In the genomic region with DNA sequence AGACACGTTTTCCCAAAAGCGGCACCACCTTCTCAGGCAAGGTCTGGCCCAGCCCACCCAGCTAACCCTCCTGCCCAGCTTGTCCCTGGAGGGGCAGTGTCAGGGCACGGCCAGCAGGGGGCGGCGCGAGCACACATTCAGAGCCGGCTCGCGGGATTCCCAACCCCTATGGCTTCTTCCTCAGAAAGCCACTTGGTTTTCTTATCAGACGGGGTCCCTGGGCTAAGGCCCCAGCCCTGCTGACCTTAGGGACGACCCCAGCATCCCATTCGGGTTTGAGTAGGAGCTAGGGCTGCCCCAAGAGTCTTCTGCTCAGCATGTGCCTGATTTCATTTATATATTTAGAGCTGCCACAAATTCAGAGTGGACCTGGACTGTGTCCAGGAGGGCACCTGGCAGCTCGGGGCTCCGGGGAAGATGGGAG, we compare ENCODE assay signal across 8 cellular contexts. TPM values are rescaled to one million over a fixed set of nuclear protein-coding genes. Genes with fewer than 3 reads are reported as not detected.
DNase-seq lines count a peak whose midpoint lies in the region; ATAC-seq and TF ChIP-seq lines count a peak whose summit lies in the region.

No MANE protein-coding gene starts in this region.

- no peaks in the 10 kb centered on the region for H3K27me3 Mint-ChIP-seq in activated T-helper 17 cell treated with anti-CD3 and anti-CD28 coated beads, Interleukin-2, amount 50 U/mL, for 72 hours

- TF ChIP-seq CTCF in RWPE2 (IDR thresholded peaks at IDR 0.05; ENCODE audit: poor library complexity, severe bottlenecking) (peak; percentile 100), neutrophil (IDR thresholded peaks at IDR 0.05) (peak; percentile 99)

- H3K27me3 ChIP-seq in RWPE2 (ENCODE audit: insufficient read depth, poor library complexity, severe bottlenecking) (no peaks in the 10 kb centered on the region), neutrophil (no peaks in the 10 kb centered on the region), stomach smooth muscle (ENCODE audit: control insufficient read depth in 1 of 2, insufficient read depth in 2 of 2, low read length in 2 of 2) (no peaks in the 10 kb centered on the region)

- no peak overlapping the region for H3K4me3 ChIP-seq in RWPE2 (ENCODE audit: severe bottlenecking)
- no peak overlapping the region for H3K4me3 ChIP-seq in neutrophil (ENCODE audit: low read depth in 1 of 2, low read length in 1 of 2)
- peak overlapping the region; percentile 50 to 70 for H3K4me3 ChIP-seq in stomach smooth muscle (ENCODE audit: low read length in 2 of 2)

- H3K27ac Mint-ChIP-seq in activated T-helper 17 cell treated with anti-CD3 and anti-CD28 coated beads, Interleukin-2, amount 50 U/mL, for 72 hours: peak overlapping the region; percentile 65

- no peak overlapping the region for H3K9ac ChIP-seq in stomach smooth muscle (ENCODE audit: low read length in 2 of 2)

- H3K4me1 ChIP-seq in RWPE2 (ENCODE audit: insufficient read depth, poor library complexity, severe bottlenecking) (no peaks in the 10 kb centered on the region), neutrophil (ENCODE audit: control insufficient read depth in 1 of 2, insufficient read depth in 1 of 2, low read depth in 1 of 2, low read length in 1 of 2) (peaks cover 0 to 5% of the 10 kb centered on the region in 2 experiments), stomach smooth muscle (ENCODE audit: control insufficient read depth, insufficient read depth, low read length) (peaks cover 5% of the 10 kb centered on the region)

- peak overlapping the region; percentile 47 for H3K4me3 Mint-ChIP-seq in activated T-helper 17 cell treated with anti-CD3 and anti-CD28 coated beads, Interleukin-2, amount 50 U/mL, for 72 hours

- H3K9me3 ChIP-seq in RWPE2 (ENCODE audit: severe bottlenecking) (no peaks in the 10 kb centered on the region), neutrophil (no peaks in the 10 kb centered on the region), stomach smooth muscle (ENCODE audit: control insufficient read depth in 2 of 2, low read length in 2 of 2) (no peaks in the 10 kb centered on the region)

- no peaks in the 10 kb centered on the region for H3K9me3 Mint-ChIP-seq in activated T-helper 17 cell treated with anti-CD3 and anti-CD28 coated beads, Interleukin-2, amount 50 U/mL, for 72 hours

- H3K36me3 Mint-ChIP-seq in activated T-helper 17 cell treated with anti-CD3 and anti-CD28 coated beads, Interleukin-2, amount 50 U/mL, for 72 hours (ENCODE audit: low read depth): no peaks in the 10 kb centered on the region

- H3K4me1 Mint-ChIP-seq in activated T-helper 17 cell treated with anti-CD3 and anti-CD28 coated beads, Interleukin-2, amount 50 U/mL, for 72 hours: peaks cover 24% of the 10 kb centered on the region

- DNase-seq in CD1c-positive myeloid dendritic cell (ENCODE audit: extremely low spot score): peak; percentile 74
- peak; percentile 98 for DNase-seq in HuH-7 (ENCODE audit: low spot score)
- peak; percentile 86 for DNase-seq in RWPE2 (ENCODE audit: low spot score)
- DNase-seq in fibroblast of the conjunctiva (ENCODE audit: low read depth): peak; percentile 43

- ATAC-seq in GM19463 (IDR thresholded peaks at IDR 0.05; ENCODE audit: unreplicated experiment): peak; percentile 85
- peak; percentile 93 for ATAC-seq in RWPE2 (ENCODE audit: low read depth)
- peak; percentile 76 for ATAC-seq in activated T-helper 17 cell treated with anti-CD3 and anti-CD28 coated beads, Interleukin-2, amount 50 U/mL, for 72 hours (replicated peaks)

- H3K36me3 ChIP-seq in RWPE2 (ENCODE audit: low read depth) (no peaks in the 10 kb centered on the region), neutrophil (peaks cover 10% of the 10 kb centered on the region), stomach smooth muscle (ENCODE audit: control insufficient read depth in 2 of 2, insufficient read depth in 2 of 2, low read length in 2 of 2) (no peaks in the 10 kb centered on the region)

- no peak overlapping the region for H3K27ac ChIP-seq in RWPE2 (ENCODE audit: poor library complexity, severe bottlenecking)
- no peak overlapping the region for H3K27ac ChIP-seq in neutrophil
- H3K27ac ChIP-seq in stomach smooth muscle (ENCODE audit: low read length): no peak overlapping the region

RNA-seq across cellular contexts. Expression of a gene that starts 14.5 kb away (rescaled TPM):
- not detected for total RNA-seq in activated T-helper 17 cell treated with anti-CD3 and anti-CD28 coated beads, Interleukin-2, amount 50 U/mL, for 72 hours

RNA-seq across cellular contexts. Expression of a gene that starts 36.9 kb away (rescaled TPM):
- 100 to 1,000 TPM; 210 to 232 TPM for total RNA-seq in activated T-helper 17 cell treated with anti-CD3 and anti-CD28 coated beads, Interleukin-2, amount 50 U/mL, for 72 hours

Comparison
In these comparisons a context has a peak if more than half of its experiments do, and no peak if none do; other contexts are left out.
1. DNase-seq: peak in every context shown above with its lines; median percentile 98 in HuH-7; 86 in RWPE2; 74 in CD1c-positive myeloid dendritic cell; 43 in fibroblast of the conjunctiva.
2. H3K4me3 ChIP-seq: peak in stomach smooth muscle (2 of 2); none in RWPE2 (single experiment) and neutrophil (0 of 2).
3. Peak in every context shown above with its lines, with median percentiles within 50 percentile points of each other: ATAC-seq.